Comparison of ENCODE assay signal across 15 cellular contexts in genomic region chr17:44565866-44566443, GRCh38. TPM values are rescaled to one million over a fixed set of nuclear protein-coding genes. Genes with fewer than 3 reads are reported as not detected.
DNase-seq lines count a peak whose midpoint lies in the region; ATAC-seq and TF ChIP-seq lines count a peak whose summit lies in the region.
"Had no signal": no experiment of that assay in that cellular context is flagged by ENCODE, and none has a peak within 500 bp of the region (broad histone marks: within the 10 kb centered on the region; RNA-seq: fewer than 3 reads in every experiment).

No MANE protein-coding gene starts in this region.

- no peak overlapping the region for H3K4me2 ChIP-seq in OCI-LY7 (ENCODE audit: low read length)
- H3K4me2 ChIP-seq: BLaER1 had no signal

- H3K79me2 ChIP-seq in OCI-LY7 (ENCODE audit: insufficient read depth, low read depth, low read length): no peaks in the 10 kb centered on the region

- no peak overlapping the region for H3K27ac Mint-ChIP-seq in activated naive CD8-positive, alpha-beta T cell treated with anti-CD3 and anti-CD28 coated beads, Interleukin-2, amount 50 U/mL, for 24 hours
- H3K27ac Mint-ChIP-seq in activated naive CD8-positive, alpha-beta T cell treated with anti-CD3 and anti-CD28 coated beads for 36 hours: no peak overlapping the region

- TF ChIP-seq CTCF in OCI-LY7 (conservative IDR thresholded peaks at IDR 0.05; ENCODE audit: low read length) (peak; percentile 82), epithelial cell of proximal tubule (conservative IDR thresholded peaks at IDR 0.05; ENCODE audit: low read depth, low read length) (peak; percentile 51), GM10266 (IDR thresholded peaks at IDR 0.05; ENCODE audit: control insufficient read depth, insufficient read depth, low read depth, missing control alignments) (no peak)

- no peaks in the 10 kb centered on the region for H4K20me1 ChIP-seq in OCI-LY7 (ENCODE audit: insufficient read depth, low read length)

- no peaks in the 10 kb centered on the region for H3K4me1 ChIP-seq in OCI-LY7 (ENCODE audit: insufficient read depth, low read length, poor library complexity, severe bottlenecking)
- H3K4me1 ChIP-seq: suprapubic skin had no signal

- CTCF ChIA-PET in OCI-LY7 (lab: Charles Lee; ENCODE audit: unreplicated experiment): no interaction called here

- peaks cover 14% of the 10 kb centered on the region for H3K9me3 ChIP-seq in OCI-LY7 (ENCODE audit: low read length)

- H3K4me3 ChIP-seq in OCI-LY7 (ENCODE audit: low read depth, low read length, poor library complexity, severe bottlenecking) (no peak overlapping the region), epithelial cell of proximal tubule (ENCODE audit: low read depth, low read length) (no peak overlapping the region)
- H3K4me3 ChIP-seq: BLaER1, suprapubic skin had no signal

- no peak overlapping the region for H2AFZ ChIP-seq in OCI-LY7 (ENCODE audit: low read length)

- BruUV-seq in OCI-LY7 (replicated peaks; lab: Mats Ljungman, UMichigan): no TSS peak

- H3K4me1 Mint-ChIP-seq in activated naive CD8-positive, alpha-beta T cell treated with anti-CD3 and anti-CD28 coated beads, Interleukin-2, amount 50 U/mL, for 24 hours: peaks cover 3% of the 10 kb centered on the region
- H3K4me1 Mint-ChIP-seq in activated naive CD8-positive, alpha-beta T cell treated with anti-CD3 and anti-CD28 coated beads for 36 hours: no peaks in the 10 kb centered on the region

- peak; percentile 22 for DNase-seq in activated naive CD8-positive, alpha-beta T cell treated with anti-CD3 and anti-CD28 coated beads, Interleukin-2, amount 50 U/mL, for 24 hours
- DNase-seq in activated naive CD8-positive, alpha-beta T cell treated with anti-CD3 and anti-CD28 coated beads for 36 hours: no peak
- DNase-seq in OCI-LY7 (ENCODE audit: low spot score) (no peak), epithelial cell of proximal tubule (ENCODE audit: low read depth) (no peak), GM10266 (ENCODE audit: extremely low spot score) (no peak), AG20443 (ENCODE audit: low spot score) (no peak)
- peak; percentile 41 for DNase-seq in stimulated activated CD8-positive, alpha-beta memory T cell treated with anti-CD3 and anti-CD28 coated beads, Interleukin-4, amount 100 ng/mL, for 48 hours
- no peak for DNase-seq in NK-92 treated with Interleukin-12 subunit alpha and Interleukin-12 subunit beta, amount 100 ng/mL, for 24 hours (lab: John Stamatoyannopoulos, UW)
- DNase-seq: activated CD4-positive, alpha-beta T cell treated with anti-CD3 and anti-CD28 coated beads, Interleukin-2, amount 50 U/mL, for 48 hours; kidney glomerular epithelial cell; NCI-H1930; nucleus accumbens had no signal

- peaks cover 27% of the 10 kb centered on the region for H3K27me3 Mint-ChIP-seq in activated naive CD8-positive, alpha-beta T cell treated with anti-CD3 and anti-CD28 coated beads, Interleukin-2, amount 50 U/mL, for 24 hours
- H3K27me3 Mint-ChIP-seq in activated naive CD8-positive, alpha-beta T cell treated with anti-CD3 and anti-CD28 coated beads for 36 hours: peaks cover 46% of the 10 kb centered on the region

- no peak for ATAC-seq in activated naive CD8-positive, alpha-beta T cell treated with anti-CD3 and anti-CD28 coated beads, Interleukin-2, amount 50 U/mL, for 24 hours

- H3K9me3 Mint-ChIP-seq in activated naive CD8-positive, alpha-beta T cell treated with anti-CD3 and anti-CD28 coated beads, Interleukin-2, amount 50 U/mL, for 24 hours: no peaks in the 10 kb centered on the region
- H3K9me3 Mint-ChIP-seq in activated naive CD8-positive, alpha-beta T cell treated with anti-CD3 and anti-CD28 coated beads for 36 hours: peaks cover 6% of the 10 kb centered on the region

- no peak overlapping the region for H3K27ac ChIP-seq in OCI-LY7 (ENCODE audit: low read depth, low read length, poor library complexity, severe bottlenecking)
- H3K27ac ChIP-seq: BLaER1, epithelial cell of prostate, suprapubic skin had no signal

- no peaks in the 10 kb centered on the region for H3K36me3 ChIP-seq in OCI-LY7 (ENCODE audit: insufficient read depth, low read length)
- H3K36me3 ChIP-seq: BLaER1, suprapubic skin had no signal

- no peaks in the 10 kb centered on the region for H3K9me2 ChIP-seq in OCI-LY7 (ENCODE audit: insufficient read depth, low read length)

- no peak overlapping the region for H3K4me3 Mint-ChIP-seq in activated naive CD8-positive, alpha-beta T cell treated with anti-CD3 and anti-CD28 coated beads, Interleukin-2, amount 50 U/mL, for 24 hours
- no peak overlapping the region for H3K4me3 Mint-ChIP-seq in activated naive CD8-positive, alpha-beta T cell treated with anti-CD3 and anti-CD28 coated beads for 36 hours

- intact Hi-C loops in OCI-LY7 (cut with micrococcal nuclease; ENCODE audit: unreplicated experiment): no loop called here

- POLR2A ChIA-PET in OCI-LY7 (lab: Charles Lee): interaction anchor here (0.7 kb wide), 1 partner anchor 410 kb away, joined by 3 read pairs; no protein-coding TSS in a partner anchor

- peaks cover 2% of the 10 kb centered on the region for H3K36me3 Mint-ChIP-seq in activated naive CD8-positive, alpha-beta T cell treated with anti-CD3 and anti-CD28 coated beads, Interleukin-2, amount 50 U/mL, for 24 hours (ENCODE audit: low read depth)
- peaks cover 2% of the 10 kb centered on the region for H3K36me3 Mint-ChIP-seq in activated naive CD8-positive, alpha-beta T cell treated with anti-CD3 and anti-CD28 coated beads for 36 hours

RNA-seq across cellular contexts. Expression of gene FZD2, which starts 8.7 kb away (rescaled TPM):
- total RNA-seq in activated naive CD8-positive, alpha-beta T cell treated with anti-CD3 and anti-CD28 coated beads for 36 hours: not detected
- 3.7 and 4.4 TPM in 2 replicates for total RNA-seq in OCI-LY7 (2014; rRNA removed; shearing (Covaris generic))
- total RNA-seq in OCI-LY7 (2022): 9.2 and 10.9 TPM in 2 replicates
- 4.1 and 9.2 TPM in 2 replicates for total RNA-seq in epithelial cell of proximal tubule

Comparison
In these comparisons a context has a peak if more than half of its experiments do, and no peak if none do; other contexts are left out.
1. DNase-seq: peak in activated naive CD8-positive, alpha-beta T cell treated with anti-CD3 and anti-CD28 coated beads, Interleukin-2, amount 50 U/mL, for 24 hours (single experiment) and stimulated activated CD8-positive, alpha-beta memory T cell treated with anti-CD3 and anti-CD28 coated beads, Interleukin-4, amount 100 ng/mL, for 48 hours (single experiment); none in activated naive CD8-positive, alpha-beta T cell treated with anti-CD3 and anti-CD28 coated beads for 36 hours (single experiment), OCI-LY7 (single experiment), epithelial cell of proximal tubule (single experiment), GM10266 (single experiment), AG20443 (single experiment) and NK-92 treated with Interleukin-12 subunit alpha and Interleukin-12 subunit beta, amount 100 ng/mL, for 24 hours (single experiment).